ENCODE assay signal across 21 cellular contexts in the genomic region with DNA sequence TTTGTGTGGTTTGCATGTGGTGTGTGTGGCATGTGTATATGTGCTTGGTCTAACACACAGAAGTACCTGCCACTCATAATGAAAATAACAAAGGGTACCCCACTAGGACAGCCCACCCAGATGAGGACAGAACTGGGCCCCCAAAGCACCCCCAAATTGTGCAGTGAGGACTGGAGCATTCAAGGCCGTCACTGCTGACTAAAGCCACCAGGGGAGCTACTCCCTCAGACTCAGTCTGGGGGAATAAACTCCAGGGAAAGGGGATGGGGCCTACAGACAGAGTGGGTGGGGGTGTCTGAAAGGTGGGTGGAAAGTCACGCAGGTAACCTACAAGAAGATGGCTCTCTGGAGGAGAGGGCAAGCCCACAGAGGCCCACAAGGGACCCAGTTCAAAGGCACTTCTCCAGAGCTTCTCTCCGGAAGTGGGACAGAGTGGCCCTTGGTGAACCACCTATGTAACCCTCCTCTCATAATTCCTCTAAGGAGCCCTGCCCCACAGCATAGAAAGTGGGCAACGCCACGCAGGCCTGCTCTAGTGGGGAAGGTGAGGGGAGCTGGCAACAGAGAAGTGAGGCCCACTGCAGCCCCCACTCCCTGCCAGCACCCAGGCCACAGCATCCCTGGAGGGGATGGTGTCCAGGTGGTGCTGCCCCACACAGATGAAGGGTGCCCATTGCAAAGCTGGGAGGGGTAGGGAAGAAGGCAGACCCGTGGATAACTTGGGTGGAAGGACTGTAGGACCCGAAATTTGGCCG.
DNase-seq lines count a peak whose midpoint lies in the region; ATAC-seq, FAIRE-seq and TF ChIP-seq lines count a peak whose summit lies in the region.
"Had no signal": no experiment of that assay in that cellular context is flagged by ENCODE, and none has a peak within 500 bp of the region (broad histone marks: within the 10 kb centered on the region; RNA-seq: fewer than 3 reads in every experiment).

No MANE protein-coding gene starts in this region.

- H3K9me1 ChIP-seq in K562 (ENCODE audit: control insufficient read depth, insufficient read depth, low read length): no peaks in the 10 kb centered on the region

- in situ Hi-C loops in K562 (cut with MboI): no loop called here

- peak; percentile 50; the same call in 1 of the 2 replicates for ATAC-seq in HCT116
- ATAC-seq in K562: no peak
- no peak for ATAC-seq in T-cell (replicated peaks in 1 of 4)
- ATAC-seq in effector memory CD8-positive, alpha-beta T cell (replicated peaks): no peak
- ATAC-seq in GM21390 (IDR thresholded peaks at IDR 0.05; ENCODE audit: unreplicated experiment): no peak
- ATAC-seq: upper lobe of right lung had no signal

- H3K9me3 Mint-ChIP-seq in T-cell: no peaks in the 10 kb centered on the region
- H3K9me3 Mint-ChIP-seq in effector memory CD8-positive, alpha-beta T cell: no peaks in the 10 kb centered on the region
- H3K9me3 Mint-ChIP-seq: activated naive CD8-positive, alpha-beta T cell treated with anti-CD3 and anti-CD28 coated beads for 36 hours; neural crest cell had no signal

- peak overlapping the region; percentile 22 for H3K18ac ChIP-seq in neuronal stem cell (ENCODE audit: low read length)

- no peaks in the 10 kb centered on the region for H3K4me1 Mint-ChIP-seq in T-cell
- H3K4me1 Mint-ChIP-seq in effector memory CD8-positive, alpha-beta T cell (ENCODE audit: low read depth in 2 of 2): no peaks in the 10 kb centered on the region
- H3K4me1 Mint-ChIP-seq: activated naive CD8-positive, alpha-beta T cell treated with anti-CD3 and anti-CD28 coated beads for 36 hours had no signal

- no peak for TF ChIP-seq POLR2A in HCT116 (IDR thresholded peaks at IDR 0.05; ENCODE audit: borderline replicate concordance, extremely low read depth, insufficient read depth, insufficient read length)
- no peak for TF ChIP-seq POLR2A in K562 (conservative IDR thresholded peaks at IDR 0.05)

- H3K27me3 ChIP-seq in GM06990 (replicated peaks; ENCODE audit: control insufficient read depth, insufficient read depth, low read length) (peaks cover 5% of the 10 kb centered on the region), HCT116 (ENCODE audit: insufficient read depth, low read length) (peaks cover 21% of the 10 kb centered on the region), K562 (ENCODE audit: control insufficient read depth in 2 of 2, insufficient read depth in 2 of 2, low read length in 2 of 2) (peaks cover 0 to 19% of the 10 kb centered on the region in 2 experiments; a peak in 2 of 5 replicates), neuronal stem cell (ENCODE audit: control insufficient read depth in 3 of 3, insufficient read depth in 3 of 3, low read depth in 1 of 3, low read length in 3 of 3) (peaks cover 0 to 29% (median 2%) of the 10 kb centered on the region in 3 experiments)

- peak; percentile 26 for TF ChIP-seq CTCF in GM06990 (IDR thresholded peaks at IDR 0.05; ENCODE audit: insufficient read depth, low read length, poor library complexity, severe bottlenecking)
- peak in 2 of 3 experiments; percentile 34 to 59; a peak in 4 of 6 replicates for TF ChIP-seq CTCF in HCT116 (IDR thresholded peaks at IDR 0.05 in 2 of 3, conservative IDR thresholded peaks at IDR 0.05 in 1 of 3; ENCODE audit: borderline replicate concordance in 1 of 3, insufficient read depth in 1 of 3, low read depth in 2 of 3, low read length in 2 of 3)
- TF ChIP-seq CTCF in K562 (IDR thresholded peaks at IDR 0.05 in 2 of 3, conservative IDR thresholded peaks at IDR 0.05 in 1 of 3; ENCODE audit: insufficient read depth in 2 of 3, low read depth in 1 of 3, low read length in 3 of 3): peak in 2 of 3 experiments; percentile 3 to 25; a peak in 2 of 6 replicates

- H3K9me3 ChIP-seq in HCT116 (ENCODE audit: control insufficient read depth in 1 of 2, insufficient read depth in 1 of 2, low read depth in 1 of 2, low read length in 2 of 2): no peaks in the 10 kb centered on the region
- H3K9me3 ChIP-seq in K562 (replicated peaks; ENCODE audit: control insufficient read depth, insufficient read depth, low read depth, low read length): no peaks in the 10 kb centered on the region
- H3K9me3 ChIP-seq in neuronal stem cell (replicated peaks in 1 of 2; ENCODE audit: control insufficient read depth in 2 of 2, insufficient read depth in 1 of 2, low read depth in 1 of 2, low read length in 2 of 2): peaks cover 0 to 2% of the 10 kb centered on the region in 2 donors
- H3K9me3 ChIP-seq: upper lobe of right lung had no signal

- no peak for DNase-seq in GM06990 (ENCODE audit: extremely low read depth, insufficient read length)
- no peak for DNase-seq in HCT116 (ENCODE audit: low read depth, low spot score)
- DNase-seq in K562 (ENCODE audit: extremely low read depth in 1 of 4, low spot score in 3 of 4): no peak
- no peak for DNase-seq in neuronal stem cell (ENCODE audit: low spot score)
- no peak for DNase-seq in T-cell
- no peak for DNase-seq in effector memory CD8-positive, alpha-beta T cell
- DNase-seq: activated naive CD8-positive, alpha-beta T cell treated with anti-CD3 and anti-CD28 coated beads for 36 hours; GM23248; Karpas-422; NCI-H1048; NCI-H2081 treated with DMSO at 0.1 percent for 48 hours; NCI-H510A; NK-92 treated with Interleukin-12 subunit alpha and Interleukin-12 subunit beta, amount 100 ng/mL, for 24 hours; stimulated activated CD4-positive, alpha-beta T cell treated with anti-CD3 and anti-CD28 coated beads, Interleukin-12 subunit alpha, Interleukin-12 subunit beta, amount 100 ng/mL, for 4 hours; SW 1271; upper lobe of right lung had no signal

- no peak overlapping the region for H3K4me3 ChIP-seq in GM06990 (replicated peaks; ENCODE audit: low read depth, low read length)
- no peak overlapping the region for H3K4me3 ChIP-seq in HCT116 (replicated peaks in 1 of 2; ENCODE audit: low read depth in 1 of 2, low read length in 2 of 2)
- no peak overlapping the region for H3K4me3 ChIP-seq in K562
- H3K4me3 ChIP-seq in neuronal stem cell (ENCODE audit: low read length in 2 of 2): no peak overlapping the region
- H3K4me3 ChIP-seq: GM23248, upper lobe of right lung had no signal

- intact Hi-C loops in HCT116 (cut with micrococcal nuclease) (no loop called here), K562 (cut with micrococcal nuclease) (no loop called here)

- no peak overlapping the region for H3K23ac ChIP-seq in neuronal stem cell (ENCODE audit: low read depth, low read length, poor library complexity)

- FAIRE-seq in K562 (lab: Jason Lieb, UNC): no peak
- FAIRE-seq: colon, endometrium had no signal

- no peak overlapping the region for H2BK5ac ChIP-seq in neuronal stem cell (ENCODE audit: low read length)

- H3K27ac ChIP-seq in HCT116 (ENCODE audit: low read depth, low read length): no peak overlapping the region
- no peak overlapping the region for H3K27ac ChIP-seq in K562 (ENCODE audit: extremely low read depth, low read depth, low read length)
- no peak overlapping the region for H3K27ac ChIP-seq in neuronal stem cell (replicated peaks; ENCODE audit: low read length)
- H3K27ac ChIP-seq: GM23248, RWPE1, upper lobe of right lung had no signal

- no peaks in the 10 kb centered on the region for H3K79me2 ChIP-seq in HCT116 (ENCODE audit: insufficient read depth, low read length)
- no peaks in the 10 kb centered on the region for H3K79me2 ChIP-seq in K562 (ENCODE audit: control insufficient read depth, insufficient read depth, low read length)

- peak overlapping the region; percentile 74 for H3K14ac ChIP-seq in neuronal stem cell (ENCODE audit: low read length)

- no peak overlapping the region for H4K8ac ChIP-seq in neuronal stem cell (ENCODE audit: low read depth, low read length)

- H3K4me1 ChIP-seq in HCT116 (ENCODE audit: control insufficient read depth in 1 of 2, insufficient read depth in 2 of 2, low read length in 2 of 2) (peaks cover 0 to 10% of the 10 kb centered on the region in 2 experiments; a peak in 1 of 4 replicates), K562 (replicated peaks in 1 of 2; ENCODE audit: control insufficient read depth in 2 of 2, insufficient read depth in 2 of 2, low read length in 2 of 2) (no peaks in the 10 kb centered on the region), neuronal stem cell (ENCODE audit: control insufficient read depth in 2 of 2, insufficient read depth in 1 of 2, low read depth in 1 of 2, low read length in 2 of 2) (peaks cover 0 to 5% of the 10 kb centered on the region in 2 donors)
- H3K4me1 ChIP-seq: upper lobe of right lung had no signal

- no peak overlapping the region for H2BK15ac ChIP-seq in neuronal stem cell (ENCODE audit: low read length)

- H3K9me2 ChIP-seq in HCT116 (ENCODE audit: insufficient read depth): no peaks in the 10 kb centered on the region

- 2% methylated on average over 8 of the region's 8 CpGs for WGBS in K562 (ENCODE audit: insufficient coverage, low coverage, missing lambda C conversion rate)
- no CpG with 5 or more reads among the region's 8 CpGs for WGBS in neuronal stem cell (ENCODE audit: extremely low coverage in 2 of 2, insufficient read length in 2 of 2, insufficient replicate concordance in 1 of 2), 2 donors

- H3K4me3 Mint-ChIP-seq in T-cell: no peak overlapping the region
- H3K4me3 Mint-ChIP-seq in effector memory CD8-positive, alpha-beta T cell: no peak overlapping the region
- H3K4me3 Mint-ChIP-seq: activated naive CD8-positive, alpha-beta T cell treated with anti-CD3 and anti-CD28 coated beads for 36 hours; neural crest cell had no signal

- CTCF ChIA-PET in HCT116 (lab: Charles Lee): interaction anchor here (0.8 to 1.6 kb wide), 2 partner anchors 14 to 151 kb away, joined by 4 to 6 read pairs; no protein-coding TSS in a partner anchor
- CTCF ChIA-PET in K562 (lab: Yijun Ruan, JAX; ENCODE audit: low intra/inter-chr PET ratio): no interaction called here
- CTCF ChIA-PET in T-cell (lab: Charles Lee): interaction anchor here in 1 of 2 donors (0.5 kb wide), 1 partner anchor 21 kb away, joined by 3 read pairs; no protein-coding TSS in a partner anchor

- TF ChIP-seq RAD21 in HCT116 (IDR thresholded peaks at IDR 0.05; ENCODE audit: low read depth) (no peak; the same call in 1 of the 2 replicates), K562 (CRISPR knock-in tag; conservative IDR thresholded peaks at IDR 0.05 in 1 of 2, IDR thresholded peaks at IDR 0.05 in 1 of 2) (no peak)

- no peak overlapping the region for H3K27ac Mint-ChIP-seq in T-cell
- no peak overlapping the region for H3K27ac Mint-ChIP-seq in effector memory CD8-positive, alpha-beta T cell
- H3K27ac Mint-ChIP-seq: activated naive CD8-positive, alpha-beta T cell treated with anti-CD3 and anti-CD28 coated beads for 36 hours had no signal

- H4K20me1 ChIP-seq in HCT116 (ENCODE audit: insufficient read depth) (no peaks in the 10 kb centered on the region), K562 (replicated peaks; ENCODE audit: control insufficient read depth, insufficient read depth, low read length) (no peaks in the 10 kb centered on the region)

- H4K91ac ChIP-seq in neuronal stem cell (ENCODE audit: low read depth, low read length, poor library complexity): no peak overlapping the region

- peaks cover 0 to 6% of the 10 kb centered on the region in 2 donors for H3K27me3 Mint-ChIP-seq in T-cell
- H3K27me3 Mint-ChIP-seq in effector memory CD8-positive, alpha-beta T cell: peaks cover 0 to 9% of the 10 kb centered on the region in 2 donors
- H3K27me3 Mint-ChIP-seq: activated naive CD8-positive, alpha-beta T cell treated with anti-CD3 and anti-CD28 coated beads for 36 hours had no signal

- no peak overlapping the region for H2AK5ac ChIP-seq in neuronal stem cell (ENCODE audit: low read depth, low read length)

- no peak overlapping the region for H3K4ac ChIP-seq in neuronal stem cell (ENCODE audit: low read length)

- H3K4me2 ChIP-seq in HCT116 (ENCODE audit: low read length) (no peak overlapping the region), K562 (ENCODE audit: insufficient read depth, low read length) (no peak overlapping the region), neuronal stem cell (ENCODE audit: insufficient read depth, low read length, poor library complexity, severe bottlenecking) (no peak overlapping the region)

- RAD21 ChIA-PET in HCT116 (lab: Charles Lee; ENCODE audit: low non-redundant PET in 1 of 2, low total read pairs in 2 of 2, uncharacterized antibody in 2 of 2, unreplicated experiment in 2 of 2): no interaction called here

- no peaks in the 10 kb centered on the region for H3K79me1 ChIP-seq in neuronal stem cell (ENCODE audit: low read depth, low read length)

- H3K36me3 Mint-ChIP-seq in T-cell: no peaks in the 10 kb centered on the region
- H3K36me3 Mint-ChIP-seq in effector memory CD8-positive, alpha-beta T cell (ENCODE audit: insufficient read depth): no peaks in the 10 kb centered on the region
- H3K36me3 Mint-ChIP-seq: activated naive CD8-positive, alpha-beta T cell treated with anti-CD3 and anti-CD28 coated beads for 36 hours had no signal

- POLR2A ChIA-PET in HCT116 (lab: Charles Lee): no interaction called here
- POLR2A ChIA-PET in K562 (lab: Yijun Ruan, JAX): interaction anchor here (0.9 kb wide), 1 partner anchor 14 kb away, joined by 3 read pairs; no protein-coding TSS in a partner anchor
- POLR2A ChIA-PET in T-cell (lab: Charles Lee): no interaction called here

- H3K36me3 ChIP-seq in GM06990 (ENCODE audit: control insufficient read depth, insufficient read depth, low read length): no peaks in the 10 kb centered on the region
- no peaks in the 10 kb centered on the region for H3K36me3 ChIP-seq in HCT116 (ENCODE audit: control insufficient read depth in 1 of 2, insufficient read depth in 2 of 2, low read length in 2 of 2)
- no peaks in the 10 kb centered on the region for H3K36me3 ChIP-seq in K562 (ENCODE audit: control insufficient read depth, insufficient read depth, low read length)
- no peaks in the 10 kb centered on the region for H3K36me3 ChIP-seq in neuronal stem cell (replicated peaks in 1 of 2; ENCODE audit: control insufficient read depth in 2 of 2, insufficient read depth in 2 of 2, low read length in 2 of 2)
- H3K36me3 ChIP-seq: upper lobe of right lung had no signal

- no peak overlapping the region for H3K9ac ChIP-seq in HCT116 (ENCODE audit: low read length)
- no peak overlapping the region for H3K9ac ChIP-seq in K562 (ENCODE audit: insufficient read depth in 1 of 2, low read depth in 2 of 2, low read length in 2 of 2)
- H3K9ac ChIP-seq in neuronal stem cell (ENCODE audit: low read depth, low read length, poor library complexity): peak overlapping the region; percentile 21
- H3K9ac ChIP-seq: GM23248 had no signal

- H2BK120ac ChIP-seq in neuronal stem cell (ENCODE audit: low read depth, low read length): no peak overlapping the region

- H2AFZ ChIP-seq in HCT116 (ENCODE audit: low read depth, low read length, poor library complexity, severe bottlenecking) (no peak overlapping the region), K562 (ENCODE audit: low read depth, low read length) (no peak overlapping the region), neuronal stem cell (ENCODE audit: low read length) (no peak overlapping the region)
- H2AFZ ChIP-seq: GM23248 had no signal

- BruUV-seq in HCT116 (replicated peaks; lab: Mats Ljungman, UMichigan): no TSS peak
- no TSS peak for BruUV-seq in K562 (replicated peaks; lab: Mats Ljungman, UMichigan)

- no peak for TF ChIP-seq EP300 in K562 (IDR thresholded peaks at IDR 0.05; ENCODE audit: low read length)

- H2BK12ac ChIP-seq in neuronal stem cell (ENCODE audit: low read length): no peak overlapping the region
